In the genomic region with DNA sequence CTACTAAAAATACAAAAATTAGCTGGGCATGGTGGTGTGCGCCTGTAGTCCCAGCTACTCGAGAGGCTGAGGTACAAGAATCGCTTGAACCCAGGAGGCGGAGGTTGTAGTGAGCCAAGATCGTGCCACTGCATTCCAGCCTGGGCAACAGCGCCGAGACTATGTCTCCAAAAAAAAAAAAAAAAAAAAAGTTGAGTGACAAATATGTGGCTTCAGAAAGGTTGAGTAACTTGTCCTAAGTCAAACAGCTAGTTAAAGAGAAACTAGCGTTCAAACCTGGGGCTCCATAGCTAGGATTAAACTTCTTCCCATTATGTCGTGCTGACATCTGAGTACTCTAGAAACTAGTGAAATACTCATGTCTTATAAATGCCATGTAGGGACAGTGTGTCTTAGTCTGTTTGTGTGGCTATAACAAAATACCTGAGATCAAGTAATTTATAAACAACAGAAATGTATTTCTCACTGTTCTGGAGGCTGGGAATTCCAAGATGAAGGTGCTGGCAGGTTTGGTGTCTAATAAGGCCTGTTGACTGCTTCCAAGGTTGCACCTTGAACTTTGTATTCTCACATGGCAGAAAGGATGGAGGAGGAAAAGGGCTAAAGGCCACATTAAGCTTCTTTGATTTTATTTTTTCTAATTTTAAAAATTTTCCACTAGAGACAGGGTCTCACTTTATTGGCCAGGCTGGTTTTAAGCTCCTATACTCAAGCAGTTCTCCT, we compare ENCODE assay signal across 24 cellular contexts.
"Had no signal": no experiment of that assay in that cellular context is flagged by ENCODE, and none has a peak within 500 bp of the region (broad histone marks: within the 10 kb centered on the region; RNA-seq: fewer than 3 reads in every experiment).

No MANE protein-coding gene starts in this region.

- H3K4me3 ChIP-seq: esophagus squamous epithelium, gastroesophageal sphincter, lower lobe of right lung, neural progenitor cell, pancreas, suprapubic skin, thyroid gland had no signal

- DNase-seq: effector memory CD8-positive, alpha-beta T cell; esophagus squamous epithelium; foreskin fibroblast; glutamatergic neuron; immature natural killer cell; left cardiac atrium; lower lobe of right lung; midbrain; occipital lobe; pancreas; right cardiac atrium; stimulated activated CD4-positive, alpha-beta T cell treated with anti-CD3 and anti-CD28 coated beads, Interleukin-4, amount 100 ng/mL, for 1 hour; stimulated activated CD8-positive, alpha-beta memory T cell treated with anti-CD3 and anti-CD28 coated beads, Interleukin-4, amount 100 ng/mL, for 48 hours; stimulated activated naive CD8-positive, alpha-beta T cell treated with anti-CD3 and anti-CD28 coated beads, Interleukin-15, Interleukin-2, amounts not matched to agents 100 U/mL and 50 U/mL, for 24 hours; thyroid gland had no signal

- H3K4me2 ChIP-seq: neural progenitor cell had no signal

- H3K36me3 Mint-ChIP-seq: immature natural killer cell; memory B cell; natural killer cell treated with Interleukin-12 subunit alpha and Interleukin-12 subunit beta and Interleukin-15 and Interleukin-18, amount 100 ng/mL, for 72 hours; type B pancreatic cell had no signal

- H3K4me1 Mint-ChIP-seq: immature natural killer cell; memory B cell; stimulated activated effector memory CD8-positive, alpha-beta T cell treated with anti-CD3 and anti-CD28 coated beads, Interleukin-12 subunit alpha, Interleukin-12 subunit beta, amount 100 ng/mL, for 72 hours had no signal

- H3K9ac ChIP-seq: neural progenitor cell had no signal

- H3K27ac Mint-ChIP-seq: dendritic cell treated with granulocyte-macrophage colony-stimulating factor and Interleukin-4, amounts not matched to agents 40 ng/mL and 50 ng/mL, for 4 days; effector memory CD8-positive, alpha-beta T cell; immature natural killer cell; memory B cell; natural killer cell treated with Interleukin-12 subunit alpha and Interleukin-12 subunit beta and Interleukin-15 and Interleukin-18, amount 100 ng/mL, for 72 hours; neural progenitor cell; stimulated activated effector memory CD8-positive, alpha-beta T cell treated with anti-CD3 and anti-CD28 coated beads, Interleukin-12 subunit alpha, Interleukin-12 subunit beta, amount 100 ng/mL, for 72 hours had no signal

- H3K4me1 ChIP-seq: lower lobe of right lung, neural progenitor cell, pancreas, thyroid gland had no signal

- H3K27me3 ChIP-seq: esophagus squamous epithelium, gastroesophageal sphincter, neural progenitor cell, pancreas, suprapubic skin, thyroid gland had no signal

- H3K36me3 ChIP-seq: esophagus squamous epithelium, gastroesophageal sphincter, lower lobe of right lung, neural progenitor cell, pancreas, suprapubic skin, thyroid gland had no signal

- H3K9me3 ChIP-seq: esophagus squamous epithelium, gastroesophageal sphincter, lower lobe of right lung, pancreas, suprapubic skin, thyroid gland had no signal

- H3K4me3 Mint-ChIP-seq: dendritic cell treated with granulocyte-macrophage colony-stimulating factor and Interleukin-4, amounts not matched to agents 40 ng/mL and 50 ng/mL, for 4 days; effector memory CD8-positive, alpha-beta T cell; immature natural killer cell; memory B cell; natural killer cell treated with Interleukin-12 subunit alpha and Interleukin-12 subunit beta and Interleukin-15 and Interleukin-18, amount 100 ng/mL, for 72 hours; neural progenitor cell; stimulated activated effector memory CD8-positive, alpha-beta T cell treated with anti-CD3 and anti-CD28 coated beads, Interleukin-12 subunit alpha, Interleukin-12 subunit beta, amount 100 ng/mL, for 72 hours; type B pancreatic cell had no signal

- ATAC-seq: effector memory CD8-positive, alpha-beta T cell; gastroesophageal sphincter; left cardiac atrium; lower lobe of right lung; natural killer cell treated with Interleukin-12 subunit alpha and Interleukin-12 subunit beta and Interleukin-15 and Interleukin-18, amount 100 ng/mL, for 72 hours; pancreas; right cardiac atrium; stimulated activated effector memory CD8-positive, alpha-beta T cell treated with anti-CD3 and anti-CD28 coated beads, Interleukin-12 subunit alpha, Interleukin-12 subunit beta, amount 100 ng/mL, for 72 hours; stimulated activated naive CD8-positive, alpha-beta T cell treated with anti-CD3 and anti-CD28 coated beads, Interleukin-15, Interleukin-2, amounts not matched to agents 100 U/mL and 50 U/mL, for 24 hours had no signal

- H3K9me3 Mint-ChIP-seq: dendritic cell treated with granulocyte-macrophage colony-stimulating factor and Interleukin-4, amounts not matched to agents 40 ng/mL and 50 ng/mL, for 4 days; effector memory CD8-positive, alpha-beta T cell; memory B cell; natural killer cell treated with Interleukin-12 subunit alpha and Interleukin-12 subunit beta and Interleukin-15 and Interleukin-18, amount 100 ng/mL, for 72 hours; stimulated activated effector memory CD8-positive, alpha-beta T cell treated with anti-CD3 and anti-CD28 coated beads, Interleukin-12 subunit alpha, Interleukin-12 subunit beta, amount 100 ng/mL, for 72 hours; type B pancreatic cell had no signal

- H3K27ac ChIP-seq: esophagus squamous epithelium, gastroesophageal sphincter, lower lobe of right lung, neural progenitor cell, pancreas, suprapubic skin, thyroid gland had no signal

- H3K27me3 Mint-ChIP-seq: dendritic cell treated with granulocyte-macrophage colony-stimulating factor and Interleukin-4, amounts not matched to agents 40 ng/mL and 50 ng/mL, for 4 days; progenitor cell of endocrine pancreas; type B pancreatic cell had no signal

- H2AFZ ChIP-seq: neural progenitor cell had no signal
